Comparison of ENCODE assay signal across 1 cellular context in genomic region chr12:10211975-10212622, GRCh38.
TF ChIP-seq lines count a peak whose summit lies in the region.

No MANE protein-coding gene starts in this region.

TF ChIP-seq in HepG2, 621 proteins besides CTCF, POLR2A, EP300 and RAD21 (continued from another document and continues in another):
- TF ChIP-seq ZNF280B (CRISPR knock-in tag; IDR thresholded peaks at IDR 0.05; ENCODE audit: borderline replicate concordance) = peak; percentile 36; the same call in 1 of the 2 replicates
- TF ChIP-seq ZNF614 (CRISPR knock-in tag; IDR thresholded peaks at IDR 0.05; ENCODE audit: borderline replicate concordance) = 0 out of 2 replicates have a peak, but pooled peaks have one; percentile 28
- peak; percentile 88 for TF ChIP-seq KDM2A (CRISPR knock-in tag; IDR thresholded peaks at IDR 0.05; ENCODE audit: borderline replicate concordance, low read depth)
- TF ChIP-seq RNF2 (conservative IDR thresholded peaks at IDR 0.05; ENCODE audit: low read depth) = no peak; the same call in 1 of the 2 replicates
- no peak for TF ChIP-seq ELF1 (CRISPR knock-in tag; IDR thresholded peaks at IDR 0.05)
- no peak for TF ChIP-seq ZNF547 (CRISPR knock-in tag; IDR thresholded peaks at IDR 0.05)
- 0 out of 2 replicates have a peak, but pooled peaks have one; percentile 7 for TF ChIP-seq ZFP36L2 (CRISPR knock-in tag; IDR thresholded peaks at IDR 0.05)
- 0 out of 2 replicates have a peak, but pooled peaks have one; percentile 16 for TF ChIP-seq ZNF280D (CRISPR knock-in tag; IDR thresholded peaks at IDR 0.05)
- TF ChIP-seq SOX13 (IDR thresholded peaks at IDR 0.05) = no peak
- peak in 1 of 2 experiments; percentile 45; a peak in 1 of 4 replicates for TF ChIP-seq SOX13 (CRISPR knock-in tag; conservative IDR thresholded peaks at IDR 0.05 in 1 of 2, IDR thresholded peaks at IDR 0.05 in 1 of 2)
- TF ChIP-seq BRD4 (CRISPR knock-in tag; IDR thresholded peaks at IDR 0.05) = no peak
- no peak for TF ChIP-seq ZNF225 (CRISPR knock-in tag; IDR thresholded peaks at IDR 0.05)
- no peak for TF ChIP-seq TCF7 (IDR thresholded peaks at IDR 0.05; ENCODE audit: low read depth)
- TF ChIP-seq ZBTB14 (CRISPR knock-in tag; IDR thresholded peaks at IDR 0.05) = no peak
- TF ChIP-seq TBP (CRISPR knock-in tag; IDR thresholded peaks at IDR 0.05) = no peak
- TF ChIP-seq MYPOP (CRISPR knock-in tag; IDR thresholded peaks at IDR 0.05) = 0 out of 2 replicates have a peak, but pooled peaks have one; percentile 70
- no peak for TF ChIP-seq ZNF713 (CRISPR knock-in tag; IDR thresholded peaks at IDR 0.05)
- TF ChIP-seq SMAD3 (CRISPR knock-in tag; IDR thresholded peaks at IDR 0.05) = peak; percentile 71; the same call in 1 of the 2 replicates
- 0 out of 2 replicates have a peak, but pooled peaks have one; percentile 53 for TF ChIP-seq FOXK2 (IDR thresholded peaks at IDR 0.05)
- peak; percentile 73; the same call in 1 of the 2 replicates for TF ChIP-seq NFE2L2 (IDR thresholded peaks at IDR 0.05; ENCODE audit: low read length)
- TF ChIP-seq FOSL2 (CRISPR knock-in tag; IDR thresholded peaks at IDR 0.05) = peak; percentile 88
- TF ChIP-seq ZBTB46 (CRISPR knock-in tag; IDR thresholded peaks at IDR 0.05; ENCODE audit: borderline replicate concordance) = no peak
- no peak for TF ChIP-seq GABPA (IDR thresholded peaks at IDR 0.05; ENCODE audit: low read depth, low read length)
- TF ChIP-seq GABPA (CRISPR knock-in tag; IDR thresholded peaks at IDR 0.05; ENCODE audit: low read depth) = 0 out of 2 replicates have a peak, but pooled peaks have one; percentile 26
- peak; percentile 90 for TF ChIP-seq ZMYM2 (CRISPR knock-in tag; IDR thresholded peaks at IDR 0.05)
- TF ChIP-seq ZBTB8A (CRISPR knock-in tag; IDR thresholded peaks at IDR 0.05; ENCODE audit: borderline replicate concordance, low read depth) = no peak
- TF ChIP-seq POGZ (CRISPR knock-in tag; IDR thresholded peaks at IDR 0.05) = peak; percentile 85
- TF ChIP-seq ATF5 (CRISPR knock-in tag; IDR thresholded peaks at IDR 0.05; ENCODE audit: low read depth) = no peak
- no peak for TF ChIP-seq FOXM1 (CRISPR knock-in tag; IDR thresholded peaks at IDR 0.05)
- no peak for TF ChIP-seq ATAD3A (CRISPR knock-in tag; IDR thresholded peaks at IDR 0.05)
- no peak for TF ChIP-seq FOXP1 (IDR thresholded peaks at IDR 0.05)
- peak; percentile 74 for TF ChIP-seq FOXP1 (CRISPR knock-in tag; IDR thresholded peaks at IDR 0.05)
- no peak for TF ChIP-seq ARHGAP35 (CRISPR knock-in tag; IDR thresholded peaks at IDR 0.05; ENCODE audit: borderline replicate concordance)
- TF ChIP-seq ZNF615 (CRISPR knock-in tag; IDR thresholded peaks at IDR 0.05; ENCODE audit: borderline replicate concordance) = no peak
- peak; percentile 50; the same call in 1 of the 2 replicates for TF ChIP-seq HMG20A (CRISPR knock-in tag; IDR thresholded peaks at IDR 0.05; ENCODE audit: borderline replicate concordance)
- TF ChIP-seq ESRRA (CRISPR knock-in tag; IDR thresholded peaks at IDR 0.05; ENCODE audit: low read depth) = peak; percentile 65
- no peak for TF ChIP-seq RELA (CRISPR knock-in tag; IDR thresholded peaks at IDR 0.05)
- no peak for TF ChIP-seq DNMT3B (CRISPR knock-in tag; conservative IDR thresholded peaks at IDR 0.05)
- no peak for TF ChIP-seq CBX5 (CRISPR knock-in tag; IDR thresholded peaks at IDR 0.05; ENCODE audit: borderline replicate concordance)
- TF ChIP-seq EHMT2 (IDR thresholded peaks at IDR 0.05; ENCODE audit: borderline replicate concordance, low read depth, low read length) = no peak; the same call in 1 of the 2 replicates
- no peak for TF ChIP-seq ZNF234 (CRISPR knock-in tag; conservative IDR thresholded peaks at IDR 0.05)
- TF ChIP-seq ZNF772 (CRISPR knock-in tag; IDR thresholded peaks at IDR 0.05) = no peak; the same call in 1 of the 2 replicates
- TF ChIP-seq SP5 (CRISPR knock-in tag; IDR thresholded peaks at IDR 0.05; ENCODE audit: borderline replicate concordance, low read depth) = peak; percentile 73
- TF ChIP-seq ADNP (CRISPR knock-in tag; IDR thresholded peaks at IDR 0.05) = no peak
- no peak for TF ChIP-seq TAF15 (IDR thresholded peaks at IDR 0.05; ENCODE audit: low read depth, low read length, poor library complexity, severe bottlenecking)
- peak; percentile 85 for TF ChIP-seq RXRA (CRISPR knock-in tag; IDR thresholded peaks at IDR 0.05)
- TF ChIP-seq SSRP1 (CRISPR knock-in tag; IDR thresholded peaks at IDR 0.05) = no peak
- TF ChIP-seq SMARCE1 (IDR thresholded peaks at IDR 0.05; ENCODE audit: borderline replicate concordance) = no peak
- TF ChIP-seq ZNF101 (CRISPR knock-in tag; IDR thresholded peaks at IDR 0.05; ENCODE audit: borderline replicate concordance, low read depth) = no peak
- peak; percentile 60; the same call in 1 of the 2 replicates for TF ChIP-seq NFKBIZ (CRISPR knock-in tag; IDR thresholded peaks at IDR 0.05)
- TF ChIP-seq ZNF501 (CRISPR knock-in tag; IDR thresholded peaks at IDR 0.05) = 0 out of 2 replicates have a peak, but pooled peaks have one; percentile 66
- TF ChIP-seq FOXA1 (IDR thresholded peaks at IDR 0.05) = no peak
- peak; percentile 64 for TF ChIP-seq FOXA1 (CRISPR knock-in tag; IDR thresholded peaks at IDR 0.05)
- TF ChIP-seq KLF9 (CRISPR knock-in tag; IDR thresholded peaks at IDR 0.05; ENCODE audit: low read depth) = no peak
- peak; percentile 93 for TF ChIP-seq ZNF563 (CRISPR knock-in tag; IDR thresholded peaks at IDR 0.05)
- no peak for TF ChIP-seq ZNF142 (CRISPR knock-in tag; IDR thresholded peaks at IDR 0.05)
- no peak for TF ChIP-seq CBX2 (IDR thresholded peaks at IDR 0.05; ENCODE audit: low read depth, low read length)
- peak; percentile 30; the same call in 1 of the 2 replicates for TF ChIP-seq CBX2 (CRISPR knock-in tag; IDR thresholded peaks at IDR 0.05; ENCODE audit: low read depth)
- 0 out of 2 replicates have a peak, but pooled peaks have one; percentile 10 for TF ChIP-seq CEBPG (CRISPR knock-in tag; IDR thresholded peaks at IDR 0.05)
- TF ChIP-seq ERF (CRISPR knock-in tag; IDR thresholded peaks at IDR 0.05) = 0 out of 2 replicates have a peak, but pooled peaks have one; percentile 23
- peak; percentile 22; the same call in 1 of the 2 replicates for TF ChIP-seq MXD1 (CRISPR knock-in tag; IDR thresholded peaks at IDR 0.05)
